ENCODE assay signal across 8 cellular contexts in genomic region chr9:109013678-109014145, GRCh38. TPM values are rescaled to one million over a fixed set of nuclear protein-coding genes. Genes with fewer than 3 reads are reported as not detected.
DNase-seq lines count a peak whose midpoint lies in the region; ATAC-seq and TF ChIP-seq lines count a peak whose summit lies in the region.

No MANE protein-coding gene starts in this region.

- no peaks in the 10 kb centered on the region for H3K9me3 Mint-ChIP-seq in activated naive CD8-positive, alpha-beta T cell treated with anti-CD3 and anti-CD28 coated beads for 36 hours
- no peaks in the 10 kb centered on the region for H3K9me3 Mint-ChIP-seq in immature natural killer cell
- H3K9me3 Mint-ChIP-seq in stimulated activated naive CD8-positive, alpha-beta T cell treated with anti-CD3 and anti-CD28 coated beads, Interleukin-15, amount 100 ng/mL, for 72 hours = no peaks in the 10 kb centered on the region

- H3K4me3 Mint-ChIP-seq in activated naive CD8-positive, alpha-beta T cell treated with anti-CD3 and anti-CD28 coated beads for 36 hours = peak overlapping the region; percentile 66
- peak overlapping the region; percentile 85 to 94 (median 93) for H3K4me3 Mint-ChIP-seq in immature natural killer cell
- peak overlapping the region; percentile 76 to 89 for H3K4me3 Mint-ChIP-seq in stimulated activated naive CD8-positive, alpha-beta T cell treated with anti-CD3 and anti-CD28 coated beads, Interleukin-15, amount 100 ng/mL, for 72 hours

- ATAC-seq in heart right ventricle = peak in 4 of 8 donors; percentile 1 to 47 (median 16)
- ATAC-seq in left ventricle myocardium superior = no peak
- no peak for ATAC-seq in stimulated activated naive CD8-positive, alpha-beta T cell treated with anti-CD3 and anti-CD28 coated beads, Interleukin-15, amount 100 ng/mL, for 72 hours
- ATAC-seq in HG02763 (IDR thresholded peaks at IDR 0.05; ENCODE audit: unreplicated experiment) = no peak

- 3% methylated on average over 9 to 12 of the region's 12 CpGs for WGBS in heart right ventricle, 2 donors

- peaks cover 5% of the 10 kb centered on the region for H3K36me3 Mint-ChIP-seq in activated naive CD8-positive, alpha-beta T cell treated with anti-CD3 and anti-CD28 coated beads for 36 hours
- H3K36me3 Mint-ChIP-seq in immature natural killer cell = no peaks in the 10 kb centered on the region

- peak overlapping the region in 9 of 10 donors; percentile 55 to 93 (median 88) for H3K4me3 ChIP-seq in heart right ventricle

- DNase-seq in heart right ventricle = no peak
- no peak for DNase-seq in left ventricle myocardium superior
- no peak for DNase-seq in activated naive CD8-positive, alpha-beta T cell treated with anti-CD3 and anti-CD28 coated beads for 36 hours
- DNase-seq in immature natural killer cell = no peak
- no peak for DNase-seq in stimulated activated naive CD8-positive, alpha-beta T cell treated with anti-CD3 and anti-CD28 coated beads, Interleukin-15, amount 100 ng/mL, for 72 hours
- no peak for DNase-seq in effector CD8-positive, alpha-beta T cell (lab: John Stamatoyannopoulos, UW)
- no peak for DNase-seq in D341Med (ENCODE audit: low spot score)

- H3K4me1 Mint-ChIP-seq in activated naive CD8-positive, alpha-beta T cell treated with anti-CD3 and anti-CD28 coated beads for 36 hours = peaks cover 32% of the 10 kb centered on the region
- H3K4me1 Mint-ChIP-seq in immature natural killer cell = peaks cover 18 to 20% of the 10 kb centered on the region in 2 donors
- peaks cover 32% of the 10 kb centered on the region for H3K4me1 Mint-ChIP-seq in stimulated activated naive CD8-positive, alpha-beta T cell treated with anti-CD3 and anti-CD28 coated beads, Interleukin-15, amount 100 ng/mL, for 72 hours

- H3K27me3 Mint-ChIP-seq in activated naive CD8-positive, alpha-beta T cell treated with anti-CD3 and anti-CD28 coated beads for 36 hours = peaks cover 4% of the 10 kb centered on the region
- peaks cover 2 to 7% (median 6%) of the 10 kb centered on the region in 3 donors for H3K27me3 Mint-ChIP-seq in immature natural killer cell (ENCODE audit: low read depth in 3 of 3)
- no peaks in the 10 kb centered on the region for H3K27me3 Mint-ChIP-seq in stimulated activated naive CD8-positive, alpha-beta T cell treated with anti-CD3 and anti-CD28 coated beads, Interleukin-15, amount 100 ng/mL, for 72 hours

- peaks cover 0 to 2% (median 0%) of the 10 kb centered on the region in 9 donors for H3K36me3 ChIP-seq in heart right ventricle

- peak overlapping the region; percentile 31 to 97 (median 94) for H3K27ac ChIP-seq in heart right ventricle

- no peak for TF ChIP-seq CTCF in heart right ventricle (IDR thresholded peaks at IDR 0.05)

- no peak overlapping the region for H3K27ac Mint-ChIP-seq in activated naive CD8-positive, alpha-beta T cell treated with anti-CD3 and anti-CD28 coated beads for 36 hours
- H3K27ac Mint-ChIP-seq in immature natural killer cell = peak overlapping the region; percentile 83 to 95 (median 91)
- peak overlapping the region; percentile 67 to 86 for H3K27ac Mint-ChIP-seq in stimulated activated naive CD8-positive, alpha-beta T cell treated with anti-CD3 and anti-CD28 coated beads, Interleukin-15, amount 100 ng/mL, for 72 hours

- no peaks in the 10 kb centered on the region for H3K9me3 ChIP-seq in heart right ventricle

- intact Hi-C loops in heart right ventricle (cut with DNase I) = loop anchor here in 5 of 10 donors (5.0 to 10.0 kb wide), 5 partner anchors 41 to 101 kb away; partner anchors contain the start of genes ABITRAM (in 2 of the 5), ELP1 (in 2 of the 5) and TMEM245 (in 2 of the 5)
- intact Hi-C loops in left ventricle myocardium superior (cut with micrococcal nuclease) = no loop called here

- no peaks in the 10 kb centered on the region for H3K27me3 ChIP-seq in heart right ventricle

- peaks cover 4 to 67% (median 45%) of the 10 kb centered on the region in 9 donors for H3K4me1 ChIP-seq in heart right ventricle

RNA-seq across cellular contexts. Expression of gene CTNNAL1, which starts 0.4 kb away (rescaled TPM):
- total RNA-seq in heart right ventricle (10 to 100 TPM; 48.5 to 75.4 (median 63.2) TPM), left ventricle myocardium superior (77.9 TPM)
- polyA plus RNA-seq in heart right ventricle (100 to 1,000 TPM in 1 of 2 donors, 10 to 100 TPM in 1; 42.7 to 115 TPM), immature natural killer cell (1 to 10 TPM in 2 of 3 donors, not detected in 1; 1.7 to 5.2 TPM)
- total RNA-seq in activated naive CD8-positive, alpha-beta T cell treated with anti-CD3 and anti-CD28 coated beads for 36 hours = 10 to 100 TPM; 20.9 to 22.4 TPM
